ENCODE assay signal across 1 cellular context in the genomic region with DNA sequence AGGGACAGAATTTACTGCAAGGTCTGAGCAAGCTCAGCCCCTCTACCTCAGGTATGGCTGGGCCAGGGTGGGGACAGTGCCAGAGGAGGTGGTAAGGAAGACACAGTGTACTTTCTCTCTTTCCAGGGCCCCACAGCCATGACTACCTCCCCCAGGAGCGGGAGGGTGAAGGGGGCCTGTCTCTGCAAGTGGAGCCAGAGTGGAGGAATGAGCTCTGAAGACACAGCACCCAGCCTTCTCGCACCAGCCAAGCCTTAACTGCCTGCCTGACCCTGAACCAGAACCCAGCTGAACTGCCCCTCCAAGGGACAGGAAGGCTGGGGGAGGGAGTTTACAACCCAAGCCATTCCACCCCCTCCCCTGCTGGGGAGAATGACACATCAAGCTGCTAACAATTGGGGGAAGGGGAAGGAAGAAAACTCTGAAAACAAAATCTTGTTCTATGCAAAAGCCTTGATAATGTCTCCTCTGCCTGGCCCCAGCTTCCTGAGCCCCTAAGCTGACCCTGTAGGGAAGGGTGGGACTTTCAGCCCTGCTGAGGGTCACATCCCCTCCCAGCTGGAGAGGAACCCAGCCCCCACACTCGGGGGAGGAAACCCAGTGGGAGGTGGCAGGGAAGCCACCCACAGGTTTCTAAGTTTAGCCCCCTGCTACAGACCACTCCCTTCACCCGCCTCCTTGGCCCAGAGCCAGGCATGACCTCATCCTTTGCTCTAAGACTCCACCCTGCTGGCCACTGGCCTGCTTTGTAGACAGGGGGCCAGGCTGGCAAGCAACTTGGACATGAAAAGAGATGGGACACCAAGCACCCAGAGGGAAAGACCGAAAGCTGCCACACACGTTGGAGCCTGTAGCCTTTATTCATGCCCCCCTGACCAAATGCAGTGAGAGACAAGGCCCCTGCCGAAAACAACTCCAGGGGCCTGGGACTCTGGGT.
TF ChIP-seq lines count a peak whose summit lies in the region.

No MANE protein-coding gene starts in this region.

TF ChIP-seq in K562, 482 proteins besides CTCF, POLR2A, EP300 and RAD21 (continued from another document and continues in another):
- peak in 1 of 3 experiments; percentile 73; a peak in 2 of 6 replicates for TF ChIP-seq ZBTB11 (CRISPR knock-in tag; IDR thresholded peaks at IDR 0.05)
- TF ChIP-seq, protein P1, sequence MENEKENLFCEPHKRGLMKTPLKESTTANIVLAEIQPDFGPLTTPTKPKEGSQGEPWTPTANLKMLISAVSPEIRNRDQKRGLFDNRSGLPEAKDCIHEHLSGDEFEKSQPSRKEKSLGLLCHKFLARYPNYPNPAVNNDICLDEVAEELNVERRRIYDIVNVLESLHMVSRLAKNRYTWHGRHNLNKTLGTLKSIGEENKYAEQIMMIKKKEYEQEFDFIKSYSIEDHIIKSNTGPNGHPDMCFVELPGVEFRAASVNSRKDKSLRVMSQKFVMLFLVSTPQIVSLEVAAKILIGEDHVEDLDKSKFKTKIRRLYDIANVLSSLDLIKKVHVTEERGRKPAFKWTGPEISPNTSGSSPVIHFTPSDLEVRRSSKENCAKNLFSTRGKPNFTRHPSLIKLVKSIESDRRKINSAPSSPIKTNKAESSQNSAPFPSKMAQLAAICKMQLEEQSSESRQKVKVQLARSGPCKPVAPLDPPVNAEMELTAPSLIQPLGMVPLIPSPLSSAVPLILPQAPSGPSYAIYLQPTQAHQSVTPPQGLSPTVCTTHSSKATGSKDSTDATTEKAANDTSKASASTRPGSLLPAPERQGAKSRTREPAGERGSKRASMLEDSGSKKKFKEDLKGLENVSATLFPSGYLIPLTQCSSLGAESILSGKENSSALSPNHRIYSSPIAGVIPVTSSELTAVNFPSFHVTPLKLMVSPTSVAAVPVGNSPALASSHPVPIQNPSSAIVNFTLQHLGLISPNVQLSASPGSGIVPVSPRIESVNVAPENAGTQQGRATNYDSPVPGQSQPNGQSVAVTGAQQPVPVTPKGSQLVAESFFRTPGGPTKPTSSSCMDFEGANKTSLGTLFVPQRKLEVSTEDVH (IDR thresholded peaks at IDR 0.05; ENCODE audit: low read depth, partially characterized antibody), result no peak
- TF ChIP-seq, protein P2, sequence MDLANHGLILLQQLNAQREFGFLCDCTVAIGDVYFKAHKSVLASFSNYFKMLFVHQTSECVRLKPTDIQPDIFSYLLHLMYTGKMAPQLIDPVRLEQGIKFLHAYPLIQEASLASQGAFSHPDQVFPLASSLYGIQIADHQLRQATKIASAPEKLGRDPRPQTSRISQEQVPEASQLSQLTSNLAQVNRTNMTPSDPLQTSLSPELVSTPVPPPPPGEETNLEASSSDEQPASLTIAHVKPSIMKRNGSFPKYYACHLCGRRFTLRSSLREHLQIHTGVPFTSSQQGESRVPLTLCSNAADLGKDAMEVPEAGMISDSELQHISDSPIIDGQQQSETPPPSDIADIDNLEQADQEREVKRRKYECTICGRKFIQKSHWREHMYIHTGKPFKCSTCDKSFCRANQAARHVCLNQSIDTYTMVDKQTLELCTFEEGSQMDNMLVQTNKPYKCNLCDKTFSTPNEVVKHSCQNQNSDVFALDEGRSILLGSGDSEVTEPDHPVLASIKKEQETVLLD (IDR thresholded peaks at IDR 0.05), result peak; percentile 90
- peak; percentile 91 for TF ChIP-seq SP1 (CRISPR knock-in tag; IDR thresholded peaks at IDR 0.05)
- TF ChIP-seq CREB3L1 (IDR thresholded peaks at IDR 0.05; ENCODE audit: borderline replicate concordance, low read depth), result peak; percentile 82; the same call in 1 of the 2 replicates
- no peak for TF ChIP-seq KLF1 (tag; IDR thresholded peaks at IDR 0.05)
- TF ChIP-seq RBM15 (IDR thresholded peaks at IDR 0.05; ENCODE audit: insufficient read depth, low read length), result no peak
- no peak for TF ChIP-seq ZFX (CRISPR knock-in tag; IDR thresholded peaks at IDR 0.05)
- no peak for TF ChIP-seq SETDB1 (IDR thresholded peaks at IDR 0.05; ENCODE audit: low read length)
- TF ChIP-seq ZNF12 (CRISPR knock-in tag; IDR thresholded peaks at IDR 0.05), result no peak
- TF ChIP-seq ZNF41 (CRISPR knock-in tag; conservative IDR thresholded peaks at IDR 0.05), result no peak
- no peak for TF ChIP-seq MYBL2 (IDR thresholded peaks at IDR 0.05; ENCODE audit: low read depth)
- no peak for TF ChIP-seq MYBL2 (CRISPR knock-in tag; IDR thresholded peaks at IDR 0.05; ENCODE audit: borderline replicate concordance)
- TF ChIP-seq MTA1 (IDR thresholded peaks at IDR 0.05; ENCODE audit: borderline replicate concordance), result peak; percentile 84
- peak; percentile 43 for TF ChIP-seq SAP30 (IDR thresholded peaks at IDR 0.05; ENCODE audit: borderline replicate concordance, insufficient read depth, low read depth, low read length, poor library complexity, severe bottlenecking)
- TF ChIP-seq, protein P3, sequence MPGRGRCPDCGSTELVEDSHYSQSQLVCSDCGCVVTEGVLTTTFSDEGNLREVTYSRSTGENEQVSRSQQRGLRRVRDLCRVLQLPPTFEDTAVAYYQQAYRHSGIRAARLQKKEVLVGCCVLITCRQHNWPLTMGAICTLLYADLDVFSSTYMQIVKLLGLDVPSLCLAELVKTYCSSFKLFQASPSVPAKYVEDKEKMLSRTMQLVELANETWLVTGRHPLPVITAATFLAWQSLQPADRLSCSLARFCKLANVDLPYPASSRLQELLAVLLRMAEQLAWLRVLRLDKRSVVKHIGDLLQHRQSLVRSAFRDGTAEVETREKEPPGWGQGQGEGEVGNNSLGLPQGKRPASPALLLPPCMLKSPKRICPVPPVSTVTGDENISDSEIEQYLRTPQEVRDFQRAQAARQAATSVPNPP (IDR thresholded peaks at IDR 0.05; ENCODE audit: borderline replicate concordance, insufficient read depth, insufficient read length), result no peak
- TF ChIP-seq, protein P4, sequence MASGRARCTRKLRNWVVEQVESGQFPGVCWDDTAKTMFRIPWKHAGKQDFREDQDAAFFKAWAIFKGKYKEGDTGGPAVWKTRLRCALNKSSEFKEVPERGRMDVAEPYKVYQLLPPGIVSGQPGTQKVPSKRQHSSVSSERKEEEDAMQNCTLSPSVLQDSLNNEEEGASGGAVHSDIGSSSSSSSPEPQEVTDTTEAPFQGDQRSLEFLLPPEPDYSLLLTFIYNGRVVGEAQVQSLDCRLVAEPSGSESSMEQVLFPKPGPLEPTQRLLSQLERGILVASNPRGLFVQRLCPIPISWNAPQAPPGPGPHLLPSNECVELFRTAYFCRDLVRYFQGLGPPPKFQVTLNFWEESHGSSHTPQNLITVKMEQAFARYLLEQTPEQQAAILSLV (tag; IDR thresholded peaks at IDR 0.05), result no peak
- no peak for TF ChIP-seq RFX1 (IDR thresholded peaks at IDR 0.05)
- TF ChIP-seq RBM34 (IDR thresholded peaks at IDR 0.05; ENCODE audit: borderline replicate concordance, insufficient read depth, low read length), result no peak
- no peak for TF ChIP-seq ZNF445 (CRISPR knock-in tag; IDR thresholded peaks at IDR 0.05; ENCODE audit: low read depth)
- TF ChIP-seq HEY1 (CRISPR knock-in tag; IDR thresholded peaks at IDR 0.05; ENCODE audit: borderline replicate concordance), result 0 out of 2 replicates have a peak, but pooled peaks have one; percentile 22
- TF ChIP-seq, protein P5, sequence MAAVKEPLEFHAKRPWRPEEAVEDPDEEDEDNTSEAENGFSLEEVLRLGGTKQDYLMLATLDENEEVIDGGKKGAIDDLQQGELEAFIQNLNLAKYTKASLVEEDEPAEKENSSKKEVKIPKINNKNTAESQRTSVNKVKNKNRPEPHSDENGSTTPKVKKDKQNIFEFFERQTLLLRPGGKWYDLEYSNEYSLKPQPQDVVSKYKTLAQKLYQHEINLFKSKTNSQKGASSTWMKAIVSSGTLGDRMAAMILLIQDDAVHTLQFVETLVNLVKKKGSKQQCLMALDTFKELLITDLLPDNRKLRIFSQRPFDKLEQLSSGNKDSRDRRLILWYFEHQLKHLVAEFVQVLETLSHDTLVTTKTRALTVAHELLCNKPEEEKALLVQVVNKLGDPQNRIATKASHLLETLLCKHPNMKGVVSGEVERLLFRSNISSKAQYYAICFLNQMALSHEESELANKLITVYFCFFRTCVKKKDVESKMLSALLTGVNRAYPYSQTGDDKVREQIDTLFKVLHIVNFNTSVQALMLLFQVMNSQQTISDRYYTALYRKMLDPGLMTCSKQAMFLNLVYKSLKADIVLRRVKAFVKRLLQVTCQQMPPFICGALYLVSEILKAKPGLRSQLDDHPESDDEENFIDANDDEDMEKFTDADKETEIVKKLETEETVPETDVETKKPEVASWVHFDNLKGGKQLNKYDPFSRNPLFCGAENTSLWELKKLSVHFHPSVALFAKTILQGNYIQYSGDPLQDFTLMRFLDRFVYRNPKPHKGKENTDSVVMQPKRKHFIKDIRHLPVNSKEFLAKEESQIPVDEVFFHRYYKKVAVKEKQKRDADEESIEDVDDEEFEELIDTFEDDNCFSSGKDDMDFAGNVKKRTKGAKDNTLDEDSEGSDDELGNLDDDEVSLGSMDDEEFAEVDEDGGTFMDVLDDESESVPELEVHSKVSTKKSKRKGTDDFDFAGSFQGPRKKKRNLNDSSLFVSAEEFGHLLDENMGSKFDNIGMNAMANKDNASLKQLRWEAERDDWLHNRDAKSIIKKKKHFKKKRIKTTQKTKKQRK (IDR thresholded peaks at IDR 0.05; ENCODE audit: borderline replicate concordance, low read depth, low read length), result no peak; the same call in 1 of the 2 replicates
- no peak for TF ChIP-seq SIRT6 (IDR thresholded peaks at IDR 0.05; ENCODE audit: low read depth, low read length)
- no peak for TF ChIP-seq XRCC3 (IDR thresholded peaks at IDR 0.05)
- TF ChIP-seq ETV1 (tag; conservative IDR thresholded peaks at IDR 0.05; ENCODE audit: low read depth), result peak; percentile 89
